In genomic region chr2:20361903-20362302, GRCh38 we compare ENCODE assay signal across 19 cellular contexts. TPM values are rescaled to one million over a fixed set of nuclear protein-coding genes. Genes with fewer than 3 reads are reported as not detected.
DNase-seq lines count a peak whose midpoint lies in the region; ATAC-seq and TF ChIP-seq lines count a peak whose summit lies in the region.
"Had no signal": no experiment of that assay in that cellular context is flagged by ENCODE, and none has a peak within 500 bp of the region (broad histone marks: within the 10 kb centered on the region; RNA-seq: fewer than 3 reads in every experiment).

No MANE protein-coding gene starts in this region.

- H3K4me1 ChIP-seq in RWPE2 (ENCODE audit: insufficient read depth, poor library complexity, severe bottlenecking), result peaks cover 7% of the 10 kb centered on the region
- H3K4me1 ChIP-seq: BE2C had no signal

- intact Hi-C loops in Right ventricle myocardium superior (cut with DNase I), result no loop called here

- peak overlapping the region; percentile 31 for H3K27ac ChIP-seq in RWPE2 (ENCODE audit: poor library complexity, severe bottlenecking)

- H3K4me3 ChIP-seq in RWPE2 (ENCODE audit: severe bottlenecking), result no peak overlapping the region
- H3K4me3 ChIP-seq: GM12878 had no signal

- H3K27me3 ChIP-seq in RWPE2 (ENCODE audit: insufficient read depth, poor library complexity, severe bottlenecking), result no peaks in the 10 kb centered on the region
- H3K27me3 ChIP-seq: BE2C had no signal

- no peaks in the 10 kb centered on the region for H3K9me3 ChIP-seq in RWPE2 (ENCODE audit: severe bottlenecking)
- H3K9me3 ChIP-seq: BE2C, Caco-2 had no signal

- no peaks in the 10 kb centered on the region for H3K36me3 ChIP-seq in RWPE2 (ENCODE audit: low read depth)
- H3K36me3 ChIP-seq: BE2C had no signal

- ATAC-seq in RWPE2 (ENCODE audit: low read depth), result no peak
- no peak for ATAC-seq in Right ventricle myocardium superior (ENCODE audit: poor library complexity)
- ATAC-seq in GM21786 (IDR thresholded peaks at IDR 0.05; ENCODE audit: unreplicated experiment), result no peak
- ATAC-seq: GM12878, SK-N-SH treated with all-trans-retinoic acid at 6 μM for 48 hours had no signal

- peaks cover 5% of the 10 kb centered on the region for H3K9me3 Mint-ChIP-seq in T-helper 2 cell treated with Interferon-gamma antibody and Interleukin-4, amounts not matched to agents 5 μg/mL and 100 μg/mL, for 36 hours
- H3K9me3 Mint-ChIP-seq: CD4-positive, alpha-beta T cell had no signal

- DNase-seq in T-helper 2 cell treated with Interferon-gamma antibody and Interleukin-4, amounts not matched to agents 5 μg/mL and 100 μg/mL, for 36 hours (ENCODE audit: low spot score), result no peak
- DNase-seq in T-helper 2 cell (no peak), RWPE2 (ENCODE audit: low spot score) (no peak), dermis blood vessel endothelial cell (peak; percentile 56), NCI-H1092 treated with DMSO at 0.1 percent for 48 hours (lab: John Stamatoyannopoulos, UW) (no peak), Right ventricle myocardium superior (no peak)
- DNase-seq: BE2C; CD4-positive, alpha-beta T cell; Karpas-422; NCI-H1105 treated with DMSO at 0.1 percent for 48 hours; NCI-H1694 treated with DMSO at 0.1 percent for 48 hours; NCI-H510A; NCI-H748 treated with DMSO at 0.1 percent for 48 hours; OCI-M1; SHP77 treated with DMSO at 0.1 percent for 48 hours had no signal

- peaks cover 4% of the 10 kb centered on the region for H3K36me3 Mint-ChIP-seq in T-helper 2 cell treated with Interferon-gamma antibody and Interleukin-4, amounts not matched to agents 5 μg/mL and 100 μg/mL, for 36 hours (ENCODE audit: low read depth)

- no peak overlapping the region for H3K4me3 Mint-ChIP-seq in T-helper 2 cell treated with Interferon-gamma antibody and Interleukin-4, amounts not matched to agents 5 μg/mL and 100 μg/mL, for 36 hours
- H3K4me3 Mint-ChIP-seq: CD4-positive, alpha-beta T cell had no signal

- TF ChIP-seq CTCF in RWPE2 (IDR thresholded peaks at IDR 0.05; ENCODE audit: poor library complexity, severe bottlenecking), result no peak

- peak overlapping the region; percentile 67 for H3K27ac Mint-ChIP-seq in T-helper 2 cell treated with Interferon-gamma antibody and Interleukin-4, amounts not matched to agents 5 μg/mL and 100 μg/mL, for 36 hours
- H3K27ac Mint-ChIP-seq: CD4-positive, alpha-beta T cell had no signal

- H3K4me1 Mint-ChIP-seq in T-helper 2 cell treated with Interferon-gamma antibody and Interleukin-4, amounts not matched to agents 5 μg/mL and 100 μg/mL, for 36 hours (ENCODE audit: low read depth), result peaks cover 27% of the 10 kb centered on the region

- no peaks in the 10 kb centered on the region for H3K27me3 Mint-ChIP-seq in T-helper 2 cell treated with Interferon-gamma antibody and Interleukin-4, amounts not matched to agents 5 μg/mL and 100 μg/mL, for 36 hours (ENCODE audit: low read depth)

RNA-seq across cellular contexts. Expression of gene PUM2, which starts 11.3 kb away (rescaled TPM):
- 48.0 and 81.2 TPM in 2 replicates for total RNA-seq in dermis blood vessel endothelial cell
- total RNA-seq in Right ventricle myocardium superior, result 70.9 TPM
